ENCODE assay signal across 22 cellular contexts in genomic region chr20:25421107-25421506, GRCh38. TPM values are rescaled to one million over a fixed set of nuclear protein-coding genes. Genes with fewer than 3 reads are reported as not detected.
DNase-seq lines count a peak whose midpoint lies in the region; ATAC-seq, FAIRE-seq and TF ChIP-seq lines count a peak whose summit lies in the region.
"Had no signal": no experiment of that assay in that cellular context is flagged by ENCODE, and none has a peak within 500 bp of the region (broad histone marks: within the 10 kb centered on the region; RNA-seq: fewer than 3 reads in every experiment).

No MANE protein-coding gene starts in this region.

- POLR2A ChIA-PET in A549 (lab: Yijun Ruan, JAX) = interaction anchor here (0.6 kb wide), 1 partner anchor 18 kb away, joined by 3 read pairs; no protein-coding TSS in a partner anchor

- CTCF ChIA-PET in A549 (lab: Yijun Ruan, JAX) = interaction anchor here (1.5 kb wide), 1 partner anchor 12 kb away, joined by 3 read pairs; no protein-coding TSS in a partner anchor

- TF ChIP-seq POLR2A in A549 (IDR thresholded peaks at IDR 0.05; ENCODE audit: low read length) (no peak), body of pancreas (IDR thresholded peaks at IDR 0.05) (no peak)

- TF ChIP-seq RAD21 in A549 (conservative IDR thresholded peaks at IDR 0.05 in 1 of 2, IDR thresholded peaks at IDR 0.05 in 1 of 2) = no peak

- TF ChIP-seq CTCF in A549 (IDR thresholded peaks at IDR 0.05) (no peak), fibroblast of villous mesenchyme (IDR thresholded peaks at IDR 0.05; ENCODE audit: insufficient read depth, low read depth, low read length) (no peak), body of pancreas (IDR thresholded peaks at IDR 0.05) (no peak)

- H3K4me3 ChIP-seq in A549 (no peak overlapping the region), fibroblast of villous mesenchyme (ENCODE audit: low read depth, low read length) (no peak overlapping the region), body of pancreas (no peak overlapping the region)
- H3K4me3 ChIP-seq: GM12878 had no signal

- DNase-seq in A549 (ENCODE audit: low read depth in 1 of 2, low spot score in 1 of 2) (no peak), EH (ENCODE audit: low read depth) (peak; percentile 11), fibroblast of villous mesenchyme (ENCODE audit: low read depth) (peak; percentile 27), COLO668 (lab: John Stamatoyannopoulos, UW; ENCODE audit: unreplicated experiment) (no peak), body of pancreas (no peak), HCEC 1CT (no peak)
- DNase-seq: 8988T; ACHN; BE2C; Caco-2; CD8-positive, alpha-beta T cell; DND-41; GF-D8; GOT3; H9; HFFc6 had no signal

- H3K36me3 ChIP-seq in body of pancreas (replicated peaks in 1 of 2; ENCODE audit: insufficient read depth in 1 of 2, low read depth in 2 of 2) = no peaks in the 10 kb centered on the region

- peak; percentile 70 for FAIRE-seq in A549 (lab: Jason Lieb, UNC)
- peak; percentile 33 for FAIRE-seq in TTC549 (lab: Jason Lieb, UNC)
- FAIRE-seq: GM12878, GM18507, HepG2, HTR-8/SVneo had no signal

- no peak for TF ChIP-seq EP300 in A549 (IDR thresholded peaks at IDR 0.05)

- no peak; a peak in 1 of 6 replicates for ATAC-seq in A549
- no peak for ATAC-seq in body of pancreas
- ATAC-seq in HG02610 (IDR thresholded peaks at IDR 0.05; ENCODE audit: unreplicated experiment) = no peak
- ATAC-seq: CD8-positive, alpha-beta T cell; GM12878; HepG2 had no signal

- H3K9me3 ChIP-seq in A549 (no peaks in the 10 kb centered on the region), body of pancreas (no peaks in the 10 kb centered on the region)
- H3K9me3 ChIP-seq: BE2C, Caco-2 had no signal

- no peaks in the 10 kb centered on the region for H3K27me3 ChIP-seq in body of pancreas
- H3K27me3 ChIP-seq: BE2C had no signal

- H3K27ac ChIP-seq in A549 = no peak overlapping the region
- H3K27ac ChIP-seq in body of pancreas = no peak overlapping the region

- peaks cover 8% of the 10 kb centered on the region for H3K4me1 ChIP-seq in A549
- H3K4me1 ChIP-seq in body of pancreas = no peaks in the 10 kb centered on the region
- H3K4me1 ChIP-seq: BE2C had no signal

- intact Hi-C loops in body of pancreas (cut with DNase I) = no loop called here

- no peak overlapping the region for H3K4me2 ChIP-seq in A549

TF ChIP-seq in A549, 52 proteins besides CTCF, POLR2A, EP300 and RAD21:
- TF ChIP-seq KDM1A (IDR thresholded peaks at IDR 0.05; ENCODE audit: low read depth) (no peak), EHMT2 (IDR thresholded peaks at IDR 0.05; ENCODE audit: low read depth) (no peak), NFE2L2 (conservative IDR thresholded peaks at IDR 0.05; ENCODE audit: low read length) (no peak), PBX3 (IDR thresholded peaks at IDR 0.05) (no peak), MAFK (IDR thresholded peaks at IDR 0.05; ENCODE audit: partially characterized antibody) (no peak), CBX2 (IDR thresholded peaks at IDR 0.05; ENCODE audit: borderline replicate concordance, low read depth) (no peak), BHLHE40 (IDR thresholded peaks at IDR 0.05; ENCODE audit: low read depth, low read length) (no peak), HMGXB4 (CRISPR knock-in tag; IDR thresholded peaks at IDR 0.05; ENCODE audit: borderline replicate concordance) (no peak), RFX5 (IDR thresholded peaks at IDR 0.05) (no peak), ZFP36 (IDR thresholded peaks at IDR 0.05; ENCODE audit: borderline replicate concordance, partially characterized antibody) (no peak), HOXB5 (CRISPR knock-in tag; IDR thresholded peaks at IDR 0.05) (no peak), HDAC2 (IDR thresholded peaks at IDR 0.05) (no peak), ATOH8 (CRISPR knock-in tag; IDR thresholded peaks at IDR 0.05; ENCODE audit: low read depth) (no peak), TFCP2L1 (CRISPR knock-in tag; IDR thresholded peaks at IDR 0.05) (no peak), FOSL2 (IDR thresholded peaks at IDR 0.05) (no peak), FOSL2 (CRISPR knock-in tag; IDR thresholded peaks at IDR 0.05) (no peak), RCOR1 (IDR thresholded peaks at IDR 0.05; ENCODE audit: low read depth, low read length) (no peak), NR3C1 (IDR thresholded peaks at IDR 0.05) (no peak), CHD4 (IDR thresholded peaks at IDR 0.05; ENCODE audit: borderline replicate concordance) (no peak), FOSB (CRISPR knock-in tag; IDR thresholded peaks at IDR 0.05) (no peak)
- TF ChIP-seq, protein P1, sequence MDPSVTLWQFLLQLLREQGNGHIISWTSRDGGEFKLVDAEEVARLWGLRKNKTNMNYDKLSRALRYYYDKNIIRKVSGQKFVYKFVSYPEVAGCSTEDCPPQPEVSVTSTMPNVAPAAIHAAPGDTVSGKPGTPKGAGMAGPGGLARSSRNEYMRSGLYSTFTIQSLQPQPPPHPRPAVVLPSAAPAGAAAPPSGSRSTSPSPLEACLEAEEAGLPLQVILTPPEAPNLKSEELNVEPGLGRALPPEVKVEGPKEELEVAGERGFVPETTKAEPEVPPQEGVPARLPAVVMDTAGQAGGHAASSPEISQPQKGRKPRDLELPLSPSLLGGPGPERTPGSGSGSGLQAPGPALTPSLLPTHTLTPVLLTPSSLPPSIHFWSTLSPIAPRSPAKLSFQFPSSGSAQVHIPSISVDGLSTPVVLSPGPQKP (IDR thresholded peaks at IDR 0.05; ENCODE audit: low read depth, low read length) = no peak

RNA-seq across cellular contexts. Expression of gene GINS1, which starts 13.6 kb away (rescaled TPM):
- polyA plus RNA-seq in A549 (2011; rRNA removed) (33.5 and 46.4 TPM in 2 replicates), A549 (2017; fragmentation: RNase III; extraction: RNeasy Plus Mini Kit Qiagen cat#74134 plus additional on column Dnase treatment) (30.7 to 34.2 TPM (median 33.6 TPM) in 3 replicates)
- 17.7 and 19.7 TPM in 2 replicates for polyA plus RNA-seq in A549 (2012; cell fraction: cytosol; rRNA removed)
- 7.6 and 19.9 TPM in 2 replicates for polyA plus RNA-seq in A549 (2012; cell fraction: nucleus; rRNA removed)
- polyA minus RNA-seq in A549 (2011; rRNA and poly(A)+ RNA removed) = 23.7 and 28.4 TPM in 2 replicates
- total RNA-seq in fibroblast of villous mesenchyme (7.4 and 13.8 TPM in 2 replicates), body of pancreas (under 1 TPM; 0.78 to 0.99 TPM)

RNA-seq across cellular contexts. Expression of gene ABHD12, which starts 30.5 kb away (rescaled TPM):
- 54.3 and 59.1 TPM in 2 replicates for polyA plus RNA-seq in A549 (2011; rRNA removed)
- 55.8 and 64.5 TPM in 2 replicates for polyA plus RNA-seq in A549 (2012; cell fraction: cytosol; rRNA removed)
- 48.3 and 57.5 TPM in 2 replicates for polyA plus RNA-seq in A549 (2012; cell fraction: nucleus; rRNA removed)
- polyA plus RNA-seq in A549 (2017; fragmentation: RNase III; extraction: RNeasy Plus Mini Kit Qiagen cat#74134 plus additional on column Dnase treatment) = 87.3 to 101 TPM (median 96.4 TPM) in 3 replicates
- polyA minus RNA-seq in A549 (2011; rRNA and poly(A)+ RNA removed) = 63.7 and 69.5 TPM in 2 replicates
- total RNA-seq in fibroblast of villous mesenchyme = 38.4 and 39.3 TPM in 2 replicates
- 100 to 1,000 TPM in 1 of 2 donors, 10 to 100 TPM in 1; 74.7 to 106 TPM for total RNA-seq in body of pancreas

Comparison
In these comparisons a context has a peak if more than half of its experiments do, and no peak if none do; other contexts are left out.
1. DNase-seq: peak in EH (single experiment) and fibroblast of villous mesenchyme (single experiment); none in A549 (0 of 2), COLO668 (single experiment), body of pancreas (0 of 4) and HCEC 1CT (single experiment).